Comparison of ENCODE assay signal across 20 cellular contexts in genomic region chr19:31308781-31309180, GRCh38. TPM values are rescaled to one million over a fixed set of nuclear protein-coding genes. Genes with fewer than 3 reads are reported as not detected.
"Had no signal": no experiment of that assay in that cellular context is flagged by ENCODE, and none has a peak within 500 bp of the region (broad histone marks: within the 10 kb centered on the region; RNA-seq: fewer than 3 reads in every experiment).

No MANE protein-coding gene starts in this region.

- H3K9me3 ChIP-seq: SJCRH30 had no signal

- H3K27ac ChIP-seq: SJCRH30 had no signal

- H3K27me3 ChIP-seq: SJCRH30 had no signal

- H3K4me3 ChIP-seq: SJCRH30 had no signal

- ATAC-seq: SK-N-SH treated with all-trans-retinoic acid at 6 μM for 48 hours had no signal

- FAIRE-seq: RCC 7860 had no signal

- DNase-seq: KBM-7, NCI-H1092, NCI-H1105 treated with DMSO at 0.1 percent for 48 hours, NCI-H1417 treated with DMSO at 0.1 percent for 48 hours, NCI-H146, NCI-H1694 treated with DMSO at 0.1 percent for 48 hours, NCI-H1930, NCI-H2081, NCI-H2107, NCI-H2227 treated with DMSO at 0.1 percent for 48 hours, NCI-H524, NCI-H526 treated with DMSO at 0.1 percent for 48 hours, NCI-H774, RPMI8226, SHP77 treated with DMSO at 0.1 percent for 48 hours, SJCRH30 had no signal

RNA-seq across cellular contexts. Expression of gene TSHZ3, which starts 40.5 kb away (rescaled TPM):
- total RNA-seq: HT-29, MCF 10A had no signal
